ENCODE assay signal across 8 cellular contexts in genomic region chr11:58286249-58286648, GRCh38. TPM values are rescaled to one million over a fixed set of nuclear protein-coding genes. Genes with fewer than 3 reads are reported as not detected.
A peak's percentile ranks its signal among the peaks of the same experiment; 100 is the strongest.
DNase-seq lines count a peak whose midpoint lies in the region; ATAC-seq and TF ChIP-seq lines count a peak whose summit lies in the region.

No MANE protein-coding gene starts in this region.

- H3K4me3 ChIP-seq in kidney epithelial cell (ENCODE audit: low read depth, low read length) = no peak overlapping the region

- H3K27ac ChIP-seq in substantia nigra (ENCODE audit: low read depth, low read length, poor library complexity, severe bottlenecking) = no peak overlapping the region

- H3K36me3 ChIP-seq in kidney epithelial cell (ENCODE audit: control insufficient read depth, insufficient read depth, low read length) = no peaks in the 10 kb centered on the region

- no peaks in the 10 kb centered on the region for H3K4me1 Mint-ChIP-seq in WTC11
- H3K4me1 Mint-ChIP-seq in activated CD4-positive, alpha-beta memory T cell treated with anti-CD3 and anti-CD28 coated beads, Interleukin-2, amount 10 ng/mL, durations not matched to agents 7 days and 5 days = no peaks in the 10 kb centered on the region

- no peaks in the 10 kb centered on the region for H3K27me3 Mint-ChIP-seq in WTC11 (ENCODE audit: low read depth)
- H3K27me3 Mint-ChIP-seq in activated CD4-positive, alpha-beta memory T cell treated with anti-CD3 and anti-CD28 coated beads, Interleukin-2, amount 10 ng/mL, durations not matched to agents 7 days and 5 days = no peaks in the 10 kb centered on the region

- no peaks in the 10 kb centered on the region for H3K27me3 ChIP-seq in kidney epithelial cell (ENCODE audit: control insufficient read depth, insufficient read depth, low read length)

- POLR2A ChIA-PET in WTC11 (lab: Charles Lee) = no interaction called here
- POLR2A ChIA-PET in activated CD4-positive, alpha-beta memory T cell treated with anti-CD3 and anti-CD28 coated beads, Interleukin-2, amount 10 ng/mL, durations not matched to agents 7 days and 5 days (lab: Charles Lee) = no interaction called here

- CTCF ChIA-PET in WTC11 (lab: Charles Lee) = interaction anchor here (0.6 to 2.5 kb wide), 28 partner anchors 10 to 941 kb away, joined by 3 to 37 read pairs (median 4); partner anchors contain the start of genes BTBD18 and OR9Q2
- CTCF ChIA-PET in activated CD4-positive, alpha-beta memory T cell treated with anti-CD3 and anti-CD28 coated beads, Interleukin-2, amount 10 ng/mL, durations not matched to agents 7 days and 5 days (lab: Charles Lee) = no interaction called here

- H3K9me3 Mint-ChIP-seq in WTC11 = peaks cover 9% of the 10 kb centered on the region
- no peaks in the 10 kb centered on the region for H3K9me3 Mint-ChIP-seq in activated CD4-positive, alpha-beta memory T cell treated with anti-CD3 and anti-CD28 coated beads, Interleukin-2, amount 10 ng/mL, durations not matched to agents 7 days and 5 days

- no peaks in the 10 kb centered on the region; the same call in 1 of the 2 replicates for H3K36me3 Mint-ChIP-seq in WTC11
- H3K36me3 Mint-ChIP-seq in activated CD4-positive, alpha-beta memory T cell treated with anti-CD3 and anti-CD28 coated beads, Interleukin-2, amount 10 ng/mL, durations not matched to agents 7 days and 5 days (ENCODE audit: low read depth) = no peaks in the 10 kb centered on the region

- no peak; the same call in 1 of the 2 replicates for TF ChIP-seq CTCF in WTC11 (IDR thresholded peaks at IDR 0.05)
- peak; percentile 48 for TF ChIP-seq CTCF in kidney epithelial cell (IDR thresholded peaks at IDR 0.05; ENCODE audit: insufficient read depth, low read length, poor library complexity, severe bottlenecking)

- DNase-seq in ELR (ENCODE audit: low read depth) (peak; percentile 63), HuH-7 (ENCODE audit: low spot score) (peak; percentile 18), WTC11 (ENCODE audit: low spot score) (no peak), kidney epithelial cell (ENCODE audit: low read depth) (peak; percentile 5), NCI-H510A treated with DMSO at 0.1 percent for 48 hours (lab: John Stamatoyannopoulos, UW) (no peak), substantia nigra (lab: John Stamatoyannopoulos, UW) (no peak)
- no peak for DNase-seq in activated CD4-positive, alpha-beta memory T cell treated with anti-CD3 and anti-CD28 coated beads, Interleukin-2, amount 10 ng/mL, durations not matched to agents 7 days and 5 days

- H3K27ac Mint-ChIP-seq in WTC11 = no peak overlapping the region
- no peak overlapping the region for H3K27ac Mint-ChIP-seq in activated CD4-positive, alpha-beta memory T cell treated with anti-CD3 and anti-CD28 coated beads, Interleukin-2, amount 10 ng/mL, durations not matched to agents 7 days and 5 days

- ATAC-seq in GM19452 (IDR thresholded peaks at IDR 0.05; ENCODE audit: unreplicated experiment) (peak; percentile 66), WTC11 (peak; percentile 97)

- H3K4me3 Mint-ChIP-seq in WTC11 = no peak overlapping the region
- no peak overlapping the region for H3K4me3 Mint-ChIP-seq in activated CD4-positive, alpha-beta memory T cell treated with anti-CD3 and anti-CD28 coated beads, Interleukin-2, amount 10 ng/mL, durations not matched to agents 7 days and 5 days

TF ChIP-seq in WTC11, 78 proteins besides CTCF, POLR2A, EP300 and RAD21:
- no peak for TF ChIP-seq ZNF532 (CRISPR knock-in tag; IDR thresholded peaks at IDR 0.05; ENCODE audit: borderline replicate concordance)
- no peak for TF ChIP-seq CREB1 (CRISPR knock-in tag; IDR thresholded peaks at IDR 0.05)
- TF ChIP-seq FOXK1 (CRISPR knock-in tag; IDR thresholded peaks at IDR 0.05) = no peak
- no peak for TF ChIP-seq MXD4 (CRISPR knock-in tag; IDR thresholded peaks at IDR 0.05; ENCODE audit: borderline replicate concordance)

RNA-seq across cellular contexts. Expression of gene OR10W1, which starts 18.2 kb away (rescaled TPM):
- total RNA-seq in WTC11 (2021) (not detected in 3 replicates), kidney epithelial cell (not detected in 2 replicates)
- total RNA-seq in activated CD4-positive, alpha-beta memory T cell treated with anti-CD3 and anti-CD28 coated beads, Interleukin-2, amount 10 ng/mL, durations not matched to agents 7 days and 5 days = not detected

RNA-seq across cellular contexts. Expression of gene OR10Q1, which starts 57.5 kb away (rescaled TPM):
- total RNA-seq in WTC11 (2021) (not detected in 3 replicates), kidney epithelial cell (not detected in 2 replicates)
- not detected for total RNA-seq in activated CD4-positive, alpha-beta memory T cell treated with anti-CD3 and anti-CD28 coated beads, Interleukin-2, amount 10 ng/mL, durations not matched to agents 7 days and 5 days

Comparison
In these comparisons a context has a peak if more than half of its experiments do, and no peak if none do; other contexts are left out.
1. DNase-seq: peak in ELR (single experiment), HuH-7 (single experiment) and kidney epithelial cell (single experiment); none in WTC11 (single experiment), NCI-H510A treated with DMSO at 0.1 percent for 48 hours (single experiment), activated CD4-positive, alpha-beta memory T cell treated with anti-CD3 and anti-CD28 coated beads, Interleukin-2, amount 10 ng/mL, durations not matched to agents 7 days and 5 days (single experiment) and substantia nigra (0 of 49).